25 cellular contexts compared by ENCODE assay signal in the genomic region with DNA sequence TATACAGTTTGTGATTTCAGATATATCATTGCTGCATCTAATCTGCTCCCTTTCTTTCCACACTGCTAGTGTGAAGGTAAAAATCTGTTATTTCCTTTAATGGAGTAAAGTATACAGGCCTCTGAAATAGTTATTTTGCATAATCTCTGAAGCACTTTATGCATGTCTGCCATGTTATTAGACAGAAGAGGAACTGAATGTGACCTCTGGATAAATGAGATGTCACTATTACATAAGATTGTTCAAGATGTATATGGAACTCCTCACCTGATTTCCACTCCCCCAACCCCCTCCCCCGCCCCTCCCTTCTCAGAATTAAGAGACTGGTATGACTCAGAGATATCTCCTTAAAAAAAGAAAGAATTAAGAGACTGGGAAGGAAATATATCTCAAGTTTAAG.
"Had no signal": no experiment of that assay in that cellular context is flagged by ENCODE, and none has a peak within 500 bp of the region (broad histone marks: within the 10 kb centered on the region; RNA-seq: fewer than 3 reads in every experiment).

No MANE protein-coding gene starts in this region.

- H3K4me3 Mint-ChIP-seq: activated B cell treated with CpG ODN at 0.5 μM for 24 hours; activated CD4-positive, alpha-beta T cell treated with anti-CD3 and anti-CD28 coated beads, Interleukin-2, amount 10 ng/mL, durations not matched to agents 24 days and 14 days; T-cell had no signal

- H3K27me3 Mint-ChIP-seq: activated B cell treated with CpG ODN at 0.5 μM for 24 hours; activated CD4-positive, alpha-beta T cell treated with anti-CD3 and anti-CD28 coated beads, Interleukin-2, amount 10 ng/mL, durations not matched to agents 24 days and 14 days; T-cell had no signal

- H3K27ac ChIP-seq: adrenal gland had no signal

- H3K27me3 ChIP-seq: adrenal gland had no signal

- FAIRE-seq: K562, TTC549 had no signal

- H3K9me3 Mint-ChIP-seq: activated B cell treated with CpG ODN at 0.5 μM for 24 hours; activated naive CD4-positive, alpha-beta T cell treated with anti-CD3 and anti-CD28 coated beads, Interleukin-2, amount 50 U/mL, for 72 hours had no signal

- H3K9me3 ChIP-seq: adrenal gland had no signal

- ATAC-seq: activated naive CD4-positive, alpha-beta T cell treated with anti-CD3 and anti-CD28 coated beads, Interleukin-2, amount 50 U/mL, for 72 hours; K562; T-cell had no signal

- DNase-seq: activated B cell treated with CpG ODN at 0.5 μM for 24 hours; activated CD4-positive, alpha-beta T cell treated with anti-CD3 and anti-CD28 coated beads for 1 hour; activated CD4-positive, alpha-beta T cell treated with anti-CD3 and anti-CD28 coated beads, Interleukin-2, amount 10 ng/mL, durations not matched to agents 24 days and 14 days; activated CD4-positive, alpha-beta T cell treated with anti-CD3 and anti-CD28 coated beads, Interleukin-2, amount 50 U/mL, for 48 hours; activated T-cell treated with anti-CD3 and anti-CD28 coated beads for 4 hours; adrenal gland; anterior cingulate cortex; Kasumi-1; NCI-H1092 treated with DMSO at 0.1 percent for 48 hours; NCI-H1417 treated with DMSO at 0.1 percent for 48 hours; NCI-H1694; NCI-H2029; NCI-H2107; NCI-H2171 treated with DMSO at 0.1 percent for 48 hours; NCI-H226; NCI-H510A; NCI-H526 treated with DMSO at 0.1 percent for 48 hours; NCI-H82; SIG-M5; T-cell; T-helper 2 cell; T1000 had no signal

- H3K4me3 ChIP-seq: adrenal gland, K562 had no signal

- H3K4me1 ChIP-seq: adrenal gland had no signal

- H3K27ac Mint-ChIP-seq: activated B cell treated with CpG ODN at 0.5 μM for 24 hours; activated CD4-positive, alpha-beta T cell treated with anti-CD3 and anti-CD28 coated beads, Interleukin-2, amount 10 ng/mL, durations not matched to agents 24 days and 14 days; activated naive CD4-positive, alpha-beta T cell treated with anti-CD3 and anti-CD28 coated beads, Interleukin-2, amount 50 U/mL, for 72 hours had no signal
